10 cellular contexts compared by ENCODE assay signal in genomic region chr6:149499066-149499465, GRCh38. TPM values are rescaled to one million over a fixed set of nuclear protein-coding genes. Genes with fewer than 3 reads are reported as not detected.
DNase-seq lines count a peak whose midpoint lies in the region; ATAC-seq and TF ChIP-seq lines count a peak whose summit lies in the region.
"Had no signal": no experiment of that assay in that cellular context is flagged by ENCODE, and none has a peak within 500 bp of the region (broad histone marks: within the 10 kb centered on the region; RNA-seq: fewer than 3 reads in every experiment).

No MANE protein-coding gene starts in this region.

- no peak overlapping the region for H3K4me3 Mint-ChIP-seq in naive thymus-derived CD4-positive, alpha-beta T cell

- no peak overlapping the region for H3K27ac ChIP-seq in naive thymus-derived CD4-positive, alpha-beta T cell (ENCODE audit: low read depth, low read length)
- H3K27ac ChIP-seq: cardiac muscle cell had no signal

- H3K27me3 Mint-ChIP-seq in naive thymus-derived CD4-positive, alpha-beta T cell, result no peaks in the 10 kb centered on the region

- no peak for ATAC-seq in naive thymus-derived CD4-positive, alpha-beta T cell
- no peak for ATAC-seq in HG02571 (IDR thresholded peaks at IDR 0.05; ENCODE audit: unreplicated experiment)

- no peaks in the 10 kb centered on the region for H3K27me3 ChIP-seq in MG63
- no peaks in the 10 kb centered on the region for H3K27me3 ChIP-seq in naive thymus-derived CD4-positive, alpha-beta T cell (ENCODE audit: control insufficient read depth in 2 of 2, insufficient read depth in 2 of 2, low read length in 2 of 2)
- H3K27me3 ChIP-seq: cardiac muscle cell had no signal

- in situ Hi-C loops in Caki2 (cut with HindIII; ENCODE audit: low pct_unique_long_range_greater_than_20kb, low sequenced_read_pairs), result no loop called here

- CTCF ChIA-PET in naive thymus-derived CD4-positive, alpha-beta T cell (lab: Charles Lee), result interaction anchor here (0.6 to 0.8 kb wide), 2 partner anchors 18 to 22 kb away, joined by 5 to 6 read pairs; no protein-coding TSS in a partner anchor

- peak overlapping the region in 8 of 9 donors; percentile 14 to 100 (median 80) for H3K27ac Mint-ChIP-seq in naive thymus-derived CD4-positive, alpha-beta T cell

- H3K4me1 ChIP-seq in naive thymus-derived CD4-positive, alpha-beta T cell (ENCODE audit: control insufficient read depth in 2 of 2, insufficient read depth in 2 of 2, low read length in 2 of 2), result peaks cover 12 to 33% of the 10 kb centered on the region in 2 donors

- no peaks in the 10 kb centered on the region for H3K9me3 ChIP-seq in MG63
- no peaks in the 10 kb centered on the region for H3K9me3 ChIP-seq in naive thymus-derived CD4-positive, alpha-beta T cell (ENCODE audit: control insufficient read depth in 2 of 3, low read length in 3 of 3)

- POLR2A ChIA-PET in naive thymus-derived CD4-positive, alpha-beta T cell (lab: Charles Lee), result interaction anchor here (0.5 to 1.0 kb wide), 4 partner anchors 13 to 72 kb away, joined by 3 to 4 read pairs (median 3); no protein-coding TSS in a partner anchor

- no peaks in the 10 kb centered on the region; the same call in 1 of the 2 replicates for H3K36me3 ChIP-seq in MG63
- no peaks in the 10 kb centered on the region for H3K36me3 ChIP-seq in naive thymus-derived CD4-positive, alpha-beta T cell (ENCODE audit: control insufficient read depth in 2 of 3, insufficient read depth in 3 of 3, low read length in 3 of 3)
- H3K36me3 ChIP-seq: cardiac muscle cell had no signal

- intact Hi-C loops in naive thymus-derived CD4-positive, alpha-beta T cell (cut with micrococcal nuclease), result no loop called here

- peaks cover 2 to 18% (median 15%) of the 10 kb centered on the region in 5 donors for H3K36me3 Mint-ChIP-seq in naive thymus-derived CD4-positive, alpha-beta T cell

- no peak for TF ChIP-seq CTCF in cardiac fibroblast (IDR thresholded peaks at IDR 0.05; ENCODE audit: low read depth, low read length)

- H3K4me1 Mint-ChIP-seq in naive thymus-derived CD4-positive, alpha-beta T cell, result peaks cover 18 to 68% (median 58%) of the 10 kb centered on the region in 7 donors

- DNase-seq in Caki2 (ENCODE audit: low read depth), result peak; percentile 62
- peak; percentile 23 for DNase-seq in MG63
- peak; percentile 87 to 93 for DNase-seq in cardiac fibroblast (ENCODE audit: low read depth in 2 of 2)
- DNase-seq in naive thymus-derived CD4-positive, alpha-beta T cell, result no peak
- no peak for DNase-seq in ecto neural progenitor cell (ENCODE audit: low spot score)
- no peak for DNase-seq in NCI-H2029 treated with DMSO at 0.1 percent for 48 hours (lab: John Stamatoyannopoulos, UW)
- DNase-seq in NCI-H345 (lab: John Stamatoyannopoulos, UW), result no peak
- DNase-seq: NCI-H1048 had no signal

- H3K9me3 Mint-ChIP-seq in naive thymus-derived CD4-positive, alpha-beta T cell, result no peaks in the 10 kb centered on the region

- H3K4me3 ChIP-seq in MG63 (no peak overlapping the region), cardiac fibroblast (replicated peaks in 1 of 2; ENCODE audit: low read depth in 2 of 2, low read length in 2 of 2) (no peak overlapping the region)
- H3K4me3 ChIP-seq in naive thymus-derived CD4-positive, alpha-beta T cell (ENCODE audit: low read length), result no peak overlapping the region
- H3K4me3 ChIP-seq: cardiac muscle cell had no signal

RNA-seq across cellular contexts. Expression of gene ZC3H12D, which starts 14.3 kb away (rescaled TPM):
- 0.30 TPM in 1 of 2 replicates, not detected in the other for total RNA-seq in Caki2 (2014; rRNA removed; shearing (Covaris generic); ENCODE audit: low replicate concordance)
- total RNA-seq in MG63 (2014; rRNA removed; shearing (Covaris generic); ENCODE audit: low replicate concordance), result 0.03 TPM in 1 of 2 replicates, not detected in the other
- 10 to 100 TPM; 30.1 to 85.6 (median 74.1) TPM for total RNA-seq in naive thymus-derived CD4-positive, alpha-beta T cell
- polyA plus RNA-seq in naive thymus-derived CD4-positive, alpha-beta T cell, result 1 to 10 TPM; 1.8 to 2.3 TPM

RNA-seq across cellular contexts. Expression of gene PPIL4, which starts 46.8 kb away (rescaled TPM):
- total RNA-seq in Caki2 (2014; rRNA removed; shearing (Covaris generic); ENCODE audit: low replicate concordance), result 24.2 and 40.2 TPM in 2 replicates
- 27.0 and 42.0 TPM in 2 replicates for total RNA-seq in MG63 (2014; rRNA removed; shearing (Covaris generic); ENCODE audit: low replicate concordance)
- total RNA-seq in naive thymus-derived CD4-positive, alpha-beta T cell, result 10 to 100 TPM; 21.0 to 42.9 (median 35.7) TPM
- polyA plus RNA-seq in naive thymus-derived CD4-positive, alpha-beta T cell, result 10 to 100 TPM; 15.3 to 16.3 TPM

Comparison
In these comparisons a context has a peak if more than half of its experiments do, and no peak if none do; other contexts are left out.
1. DNase-seq: peak in Caki2 (single experiment), MG63 (single experiment) and cardiac fibroblast (2 of 2); none in naive thymus-derived CD4-positive, alpha-beta T cell (0 of 9), ecto neural progenitor cell (single experiment), NCI-H2029 treated with DMSO at 0.1 percent for 48 hours (single experiment) and NCI-H345 (single experiment).
2. RNA of gene ZC3H12D, which starts 14.3 kb away (total RNA-seq): 30.1 to 85.6 TPM in naive thymus-derived CD4-positive, alpha-beta T cell; 0.30 TPM in Caki2 and 0.03 TPM in MG63; every median in the first group is over 10 times any median in the second.